ENCODE assay signal across 1 cellular context in genomic region chr15:98443483-98443882, GRCh38.
TF ChIP-seq lines count a peak whose summit lies in the region.

No MANE protein-coding gene starts in this region.

TF ChIP-seq in GM23338, 12 proteins besides CTCF, POLR2A, EP300 and RAD21 (continued from another document):
- TF ChIP-seq STAT1 (IDR thresholded peaks at IDR 0.05; ENCODE audit: unreplicated experiment) (no peak), CREB1 (CRISPR knock-in tag; IDR thresholded peaks at IDR 0.05; ENCODE audit: low read depth) (no peak), ZNF331 (CRISPR knock-in tag; IDR thresholded peaks at IDR 0.05; ENCODE audit: low read depth) (no peak), EZH2phosphoT487 (IDR thresholded peaks at IDR 0.05; ENCODE audit: unreplicated experiment) (no peak), EZH2 (IDR thresholded peaks at IDR 0.05; ENCODE audit: low read depth, unreplicated experiment) (no peak), ZNF462 (CRISPR knock-in tag; IDR thresholded peaks at IDR 0.05) (no peak), REST (IDR thresholded peaks at IDR 0.05; ENCODE audit: unreplicated experiment) (no peak)
